8 cellular contexts compared by ENCODE assay signal in the genomic region with DNA sequence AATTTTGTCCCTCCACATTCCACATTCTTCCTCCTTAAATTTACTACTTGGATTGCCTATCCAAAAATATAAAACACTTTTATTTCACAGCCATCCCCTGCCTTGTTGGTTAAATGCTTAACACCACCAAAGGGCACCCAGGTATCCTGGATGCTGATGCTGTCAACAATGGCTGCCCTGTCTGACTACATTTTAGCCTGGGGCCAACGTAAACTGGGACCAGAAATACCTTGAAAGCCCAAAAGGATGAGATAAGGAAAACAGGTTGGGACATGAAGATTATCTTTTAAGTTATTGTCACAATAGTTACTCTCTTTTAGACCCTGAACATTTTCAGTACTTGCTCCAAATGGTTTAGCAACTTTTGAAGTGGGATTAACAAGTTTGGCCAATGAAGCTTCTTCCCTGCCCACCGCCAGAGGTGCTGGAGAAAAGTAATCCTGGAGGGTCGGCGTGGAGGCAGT. TPM values are rescaled to one million over a fixed set of nuclear protein-coding genes. Genes with fewer than 3 reads are reported as not detected.
DNase-seq lines count a peak whose midpoint lies in the region; ATAC-seq and TF ChIP-seq lines count a peak whose summit lies in the region.

No MANE protein-coding gene starts in this region.

- peaks cover 0 to 6% (median 0%) of the 10 kb centered on the region in 11 experiments; a peak in 4 of 22 replicates for H3K36me3 ChIP-seq in BLaER1 treated with 17β-estradiol and CSF1 and Interleukin-3, amounts not matched to agents 10 nM and 100 nM
- H3K36me3 ChIP-seq in IMR-90 (ENCODE audit: control insufficient read depth, insufficient read depth, low read length) (no peaks in the 10 kb centered on the region), mesenchymal stem cell (ENCODE audit: control insufficient read depth in 1 of 2, insufficient read depth in 2 of 2, low read depth in 1 of 2, low read length in 2 of 2) (no peaks in the 10 kb centered on the region)

- peaks cover 19% of the 10 kb centered on the region for H3K4me1 Mint-ChIP-seq in brain

- peak overlapping the region; percentile 96 for H2AK9ac ChIP-seq in IMR-90 (replicated peaks; ENCODE audit: low read depth, low read length, poor library complexity)

- ATAC-seq in IMR-90 (ENCODE audit: low read depth) (no peak), HG03521 (IDR thresholded peaks at IDR 0.05; ENCODE audit: unreplicated experiment) (no peak), HG03520 (IDR thresholded peaks at IDR 0.05; ENCODE audit: unreplicated experiment) (no peak), HG03045 (IDR thresholded peaks at IDR 0.05; ENCODE audit: unreplicated experiment) (no peak)

- BruUV-seq in IMR-90 (replicated peaks; lab: Mats Ljungman, UMichigan): no TSS peak

- DNase-seq in IMR-90 (no peak), mesenchymal stem cell (peak; percentile 76), NOMO-1 treated with DMSO at 0.1 percent for 48 hours (lab: John Stamatoyannopoulos, UW; ENCODE audit: unreplicated experiment) (no peak)

- H3K4me2 ChIP-seq in BLaER1 treated with 17β-estradiol and CSF1 and Interleukin-3, amounts not matched to agents 10 nM and 100 nM: peak overlapping the region; percentile 43 to 76 (median 67)
- H3K4me2 ChIP-seq in IMR-90 (ENCODE audit: low read depth, low read length): peak overlapping the region; percentile 93
- peak overlapping the region; percentile 66 for H3K4me2 ChIP-seq in mesenchymal stem cell (ENCODE audit: low read length, poor library complexity, severe bottlenecking)

- H3K4me3 ChIP-seq in BLaER1 treated with 17β-estradiol and CSF1 and Interleukin-3, amounts not matched to agents 10 nM and 100 nM: peak overlapping the region; percentile 56 to 80 (median 73)
- H3K4me3 ChIP-seq in IMR-90 (ENCODE audit: insufficient read depth, low read depth, low read length) (peak overlapping the region; percentile 97), mesenchymal stem cell (ENCODE audit: insufficient read depth in 1 of 2, low read depth in 1 of 2, low read length in 2 of 2) (peak overlapping the region; percentile 75 to 95)

- no peak overlapping the region for H2BK20ac ChIP-seq in IMR-90 (ENCODE audit: low read depth, low read length)

- H3K4ac ChIP-seq in IMR-90 (ENCODE audit: low read depth, low read length) (peak overlapping the region; percentile 84), mesenchymal stem cell (ENCODE audit: low read depth in 1 of 2, low read length in 2 of 2) (peak overlapping the region in 1 of 2 experiments; percentile 67)

- TF ChIP-seq CTCF in IMR-90 (conservative IDR thresholded peaks at IDR 0.05; ENCODE audit: low read depth, low read length): peak; percentile 23; the same call in 1 of the 2 replicates
- TF ChIP-seq CTCF in brain (conservative IDR thresholded peaks at IDR 0.05): no peak

- H3K9me3 Mint-ChIP-seq in brain: peaks cover 0 to 3% (median 0%) of the 10 kb centered on the region in 5 experiments

- intact Hi-C loops in IMR-90 (cut with micrococcal nuclease): loop anchor here (1.0 kb wide), 1 partner anchor 301 kb away; no protein-coding TSS in a partner anchor

- no peak for TF ChIP-seq POLR2A in IMR-90 (IDR thresholded peaks at IDR 0.05; ENCODE audit: low read depth, low read length)

- peaks cover 9% of the 10 kb centered on the region for H3K27me3 Mint-ChIP-seq in brain

- H3K9me1 ChIP-seq in IMR-90 (ENCODE audit: insufficient read depth, low read length): no peaks in the 10 kb centered on the region

- H3K9ac ChIP-seq in BLaER1 treated with 17β-estradiol and CSF1 and Interleukin-3, amounts not matched to agents 10 nM and 100 nM: peak overlapping the region; percentile 84 to 98 (median 90)
- H3K9ac ChIP-seq in IMR-90 (ENCODE audit: low read depth, low read length) (peak overlapping the region; percentile 99), mesenchymal stem cell (ENCODE audit: low read length) (peak overlapping the region; percentile 99)

- H3K56ac ChIP-seq in IMR-90 (ENCODE audit: extremely low read depth, insufficient read depth, low read length): no peak overlapping the region; the same call in 1 of the 2 replicates

- no peak overlapping the region for H2BK12ac ChIP-seq in mesenchymal stem cell (ENCODE audit: low read length in 2 of 2)

- no peak overlapping the region for H2BK120ac ChIP-seq in IMR-90 (ENCODE audit: low read depth, low read length)
- no peak overlapping the region for H2BK120ac ChIP-seq in mesenchymal stem cell (ENCODE audit: low read depth, low read length)

- H3K18ac ChIP-seq in IMR-90 (ENCODE audit: low read depth, low read length): peak overlapping the region; percentile 10; the same call in 1 of the 2 replicates
- H3K18ac ChIP-seq in mesenchymal stem cell (ENCODE audit: low read depth in 1 of 2, low read length in 2 of 2): no peak overlapping the region

- peak overlapping the region; percentile 86 to 98 (median 93) for H3K4me3 Mint-ChIP-seq in brain

- no peaks in the 10 kb centered on the region for H3K36me3 Mint-ChIP-seq in brain

- H2BK5ac ChIP-seq in IMR-90 (ENCODE audit: low read depth, low read length, poor library complexity, severe bottlenecking) (no peak overlapping the region), mesenchymal stem cell (ENCODE audit: low read depth, low read length, poor library complexity, severe bottlenecking) (no peak overlapping the region)

- no peak for TF ChIP-seq RAD21 in IMR-90 (IDR thresholded peaks at IDR 0.05; ENCODE audit: low read length)

- H4K5ac ChIP-seq in IMR-90 (ENCODE audit: low read depth, low read length): peak overlapping the region; percentile 97

- H3K9me3 ChIP-seq in BLaER1 treated with 17β-estradiol and CSF1 and Interleukin-3, amounts not matched to agents 10 nM and 100 nM (replicated peaks in 1 of 11): peaks cover 0 to 7% (median 0%) of the 10 kb centered on the region in 11 experiments; a peak in 1 of 22 replicates
- H3K9me3 ChIP-seq in IMR-90 (ENCODE audit: control insufficient read depth, insufficient read depth, low read length): no peaks in the 10 kb centered on the region
- H3K9me3 ChIP-seq in mesenchymal stem cell (ENCODE audit: control insufficient read depth, low read length): peaks cover 3% of the 10 kb centered on the region

- POLR2A ChIA-PET in IMR-90 (lab: Charles Lee; ENCODE audit: unreplicated experiment): no interaction called here

- H4K91ac ChIP-seq in IMR-90 (ENCODE audit: insufficient read depth, low read depth, low read length): no peak overlapping the region
- no peak overlapping the region for H4K91ac ChIP-seq in mesenchymal stem cell (ENCODE audit: low read length)

- WGBS in IMR-90 (ENCODE audit: extremely low coverage in 2 of 2, insufficient read length in 1 of 2), 2 experiments: no CpG with 5 or more reads among the region's 4 CpGs
- 8% methylated on average over 4 of the region's 4 CpGs for WGBS in mesenchymal stem cell

- H3K27ac ChIP-seq in BLaER1 treated with 17β-estradiol and CSF1 and Interleukin-3, amounts not matched to agents 10 nM and 100 nM: peak overlapping the region; percentile 86 to 98 (median 91)
- peak overlapping the region; percentile 100 for H3K27ac ChIP-seq in IMR-90 (ENCODE audit: insufficient read depth, low read length)
- H3K27ac ChIP-seq in mesenchymal stem cell (ENCODE audit: low read length, poor library complexity, severe bottlenecking): peak overlapping the region; percentile 87

- H2AK5ac ChIP-seq in IMR-90 (ENCODE audit: low read depth, low read length) (no peak overlapping the region; the same call in 1 of the 2 replicates), mesenchymal stem cell (ENCODE audit: low read length, severe bottlenecking) (no peak overlapping the region)

- peak overlapping the region; percentile 91 to 99 (median 97) for H3K27ac Mint-ChIP-seq in brain

- CTCF ChIA-PET in IMR-90 (lab: Yijun Ruan, JAX): no interaction called here

- peak overlapping the region; percentile 10; the same call in 1 of the 2 replicates for H3K23ac ChIP-seq in IMR-90 (ENCODE audit: low read depth, low read length)
- H3K23ac ChIP-seq in mesenchymal stem cell (ENCODE audit: low read length in 2 of 2): no peak overlapping the region

- peak overlapping the region; percentile 95 for H2AFZ ChIP-seq in IMR-90 (replicated peaks; ENCODE audit: low read length, poor library complexity)
- H2AFZ ChIP-seq in mesenchymal stem cell (ENCODE audit: low read depth, low read length): no peak overlapping the region

- H4K20me1 ChIP-seq in BLaER1 treated with 17β-estradiol and CSF1 and Interleukin-3, amounts not matched to agents 10 nM and 100 nM: peaks cover 0 to 11% (median 5%) of the 10 kb centered on the region in 11 experiments; a peak in 8 of 22 replicates
- H4K20me1 ChIP-seq in IMR-90 (ENCODE audit: insufficient read depth, low read length): 0 out of 2 replicates have a peak, but pooled peaks cover under 1% of the 10 kb centered on the region

- in situ Hi-C loops in IMR-90 (cut with MboI; ENCODE audit: low sequenced_read_pairs): loop anchor here (10.0 kb wide), 1 partner anchor 303 kb away; no protein-coding TSS in a partner anchor

- H3K4me1 ChIP-seq in BLaER1 treated with 17β-estradiol and CSF1 and Interleukin-3, amounts not matched to agents 10 nM and 100 nM: peaks cover 0 to 13% (median 7%) of the 10 kb centered on the region in 10 experiments; a peak in 15 of 20 replicates
- H3K4me1 ChIP-seq in IMR-90 (ENCODE audit: control insufficient read depth, insufficient read depth, low read length) (no peaks in the 10 kb centered on the region), mesenchymal stem cell (ENCODE audit: control insufficient read depth, insufficient read depth, low read depth, low read length) (peaks cover 3% of the 10 kb centered on the region)

- H3K79me1 ChIP-seq in IMR-90 (ENCODE audit: low read depth in 1 of 2, low read length in 2 of 2) (peaks cover 0 to 12% of the 10 kb centered on the region in 2 experiments; a peak in 2 of 4 replicates), mesenchymal stem cell (replicated peaks; ENCODE audit: low read length, poor library complexity, severe bottlenecking) (no peaks in the 10 kb centered on the region)

- H3K27me3 ChIP-seq in BLaER1 treated with 17β-estradiol and CSF1 and Interleukin-3, amounts not matched to agents 10 nM and 100 nM: peaks cover 0 to 34% (median 25%) of the 10 kb centered on the region in 11 experiments; a peak in 14 of 22 replicates
- H3K27me3 ChIP-seq in IMR-90 (ENCODE audit: control insufficient read depth, insufficient read depth, low read length): no peaks in the 10 kb centered on the region; the same call in 1 of the 2 replicates
- peaks cover 0 to 18% of the 10 kb centered on the region in 2 experiments for H3K27me3 ChIP-seq in mesenchymal stem cell (ENCODE audit: control insufficient read depth in 1 of 2, insufficient read depth in 1 of 2, low read length in 2 of 2)

- dilution Hi-C loops in IMR-90 (cut with HindIII; ENCODE audit: low sequenced_read_pairs, unreplicated experiment): no loop called here

- peak overlapping the region; percentile 98 to 100 for H4K8ac ChIP-seq in IMR-90 (ENCODE audit: low read depth in 2 of 2, low read length in 2 of 2)
- H4K8ac ChIP-seq in mesenchymal stem cell (ENCODE audit: low read length): no peak overlapping the region

- H2BK15ac ChIP-seq in IMR-90 (ENCODE audit: low read depth, low read length): no peak overlapping the region
- H2BK15ac ChIP-seq in mesenchymal stem cell (ENCODE audit: low read depth, poor library complexity, severe bottlenecking): no peak overlapping the region

- H3K14ac ChIP-seq in IMR-90 (replicated peaks; ENCODE audit: low read depth, low read length) (0 out of 2 replicates have a peak overlapping the region, but pooled peaks have one; percentile 3), mesenchymal stem cell (ENCODE audit: low read length in 2 of 2) (no peak overlapping the region)

RNA-seq across cellular contexts. Expression of gene YIPF6, which starts 0.8 kb away (rescaled TPM):
- 22.4 and 30.8 TPM in 2 replicates for total RNA-seq in IMR-90 (2012; rRNA removed)
- polyA plus RNA-seq in IMR-90 (2012; rRNA removed): 9.7 TPM in 2 replicates
- 2.0 and 6.3 TPM in 2 replicates for polyA plus RNA-seq in IMR-90 (2012; cell fraction: cytosol; rRNA removed)
- 1.3 and 7.5 TPM in 2 replicates for polyA plus RNA-seq in IMR-90 (2012; cell fraction: nucleus; rRNA removed; ENCODE audit: low replicate concordance)
- polyA plus RNA-seq in brain (ENCODE audit: insufficient read depth, low read depth, low replicate concordance): 19.2 TPM
- polyA plus RNA-seq in mesenchymal stem cell (2013, experiment 1 of 2): 15.5 TPM
- 16.5 TPM for polyA plus RNA-seq in mesenchymal stem cell (2013, experiment 2 of 2)
